8 cellular contexts compared by ENCODE assay signal in genomic region chr12:24931666-24932405, GRCh38. TPM values are rescaled to one million over a fixed set of nuclear protein-coding genes. Genes with fewer than 3 reads are reported as not detected.
DNase-seq lines count a peak whose midpoint lies in the region; ATAC-seq, FAIRE-seq and TF ChIP-seq lines count a peak whose summit lies in the region.
"Had no signal": no experiment of that assay in that cellular context is flagged by ENCODE, and none has a peak within 500 bp of the region (broad histone marks: within the 10 kb centered on the region; RNA-seq: fewer than 3 reads in every experiment).

No MANE protein-coding gene starts in this region.

- no peak for TF ChIP-seq CTCF in Peyer's patch (IDR thresholded peaks at IDR 0.05)

- H3K36me3 ChIP-seq in Peyer's patch (no peaks in the 10 kb centered on the region), small intestine (ENCODE audit: control insufficient read depth in 2 of 2, insufficient read depth in 2 of 2, low read length in 2 of 2) (no peaks in the 10 kb centered on the region)

- H3K27me3 ChIP-seq in Peyer's patch: no peaks in the 10 kb centered on the region
- H3K27me3 ChIP-seq in small intestine (ENCODE audit: control insufficient read depth in 2 of 2, insufficient read depth in 2 of 2, low read length in 2 of 2): no peaks in the 10 kb centered on the region

- TF ChIP-seq POLR2A in Peyer's patch (IDR thresholded peaks at IDR 0.05): no peak

- H3K4me3 ChIP-seq in Peyer's patch (no peak overlapping the region), small intestine (ENCODE audit: low read depth in 1 of 2, low read length in 2 of 2) (no peak overlapping the region)

- no peak for FAIRE-seq in small intestine (lab: Jason Lieb, UNC)

- H3K27ac ChIP-seq in Peyer's patch: no peak overlapping the region
- no peak overlapping the region for H3K27ac ChIP-seq in small intestine (ENCODE audit: low read depth in 1 of 2, low read length in 1 of 2)

- no peaks in the 10 kb centered on the region for H3K4me1 Mint-ChIP-seq in stimulated activated effector memory CD8-positive, alpha-beta T cell treated with anti-CD3 and anti-CD28 coated beads, Interleukin-12 subunit alpha, Interleukin-12 subunit beta, amount 100 ng/mL, for 72 hours

- DNase-seq in Peyer's patch: peak in 2 of 3 donors; percentile 27 to 50
- DNase-seq in stimulated activated effector memory CD8-positive, alpha-beta T cell treated with anti-CD3 and anti-CD28 coated beads, Interleukin-12 subunit alpha, Interleukin-12 subunit beta, amount 100 ng/mL, for 72 hours (ENCODE audit: low spot score in 2 of 2): no peak
- no peak for DNase-seq in activated CD4-positive, CD25-positive, alpha-beta regulatory T cell treated with anti-CD3 and anti-CD28 coated beads, Interleukin-2, amount 50 U/mL, for 72 hours
- DNase-seq in SHP77 (lab: John Stamatoyannopoulos, UW): no peak
- DNase-seq in small intestine: no peak
- DNase-seq: activated CD8-positive, alpha-beta memory T cell treated with anti-CD3 and anti-CD28 coated beads, Interleukin-2, amount 50 U/mL, for 48 hours had no signal

- H3K4me3 Mint-ChIP-seq in stimulated activated effector memory CD8-positive, alpha-beta T cell treated with anti-CD3 and anti-CD28 coated beads, Interleukin-12 subunit alpha, Interleukin-12 subunit beta, amount 100 ng/mL, for 72 hours: no peak overlapping the region

- H3K9me3 ChIP-seq in Peyer's patch (no peaks in the 10 kb centered on the region), small intestine (ENCODE audit: control insufficient read depth, low read depth) (no peaks in the 10 kb centered on the region)

- H3K36me3 Mint-ChIP-seq in stimulated activated effector memory CD8-positive, alpha-beta T cell treated with anti-CD3 and anti-CD28 coated beads, Interleukin-12 subunit alpha, Interleukin-12 subunit beta, amount 100 ng/mL, for 72 hours: no peaks in the 10 kb centered on the region

- H3K27ac Mint-ChIP-seq in stimulated activated effector memory CD8-positive, alpha-beta T cell treated with anti-CD3 and anti-CD28 coated beads, Interleukin-12 subunit alpha, Interleukin-12 subunit beta, amount 100 ng/mL, for 72 hours: no peak overlapping the region

- no peaks in the 10 kb centered on the region for H3K9me3 Mint-ChIP-seq in stimulated activated effector memory CD8-positive, alpha-beta T cell treated with anti-CD3 and anti-CD28 coated beads, Interleukin-12 subunit alpha, Interleukin-12 subunit beta, amount 100 ng/mL, for 72 hours

- WGBS in small intestine, 3 donors: 61 to 75% (median 66%) methylated on average over 4 of the region's 4 CpGs

- ATAC-seq in GM19328 (IDR thresholded peaks at IDR 0.05; ENCODE audit: unreplicated experiment): peak; percentile 89
- ATAC-seq in HG02981 (IDR thresholded peaks at IDR 0.05; ENCODE audit: unreplicated experiment): peak; percentile 89
- peak; percentile 40 for ATAC-seq in stimulated activated effector memory CD8-positive, alpha-beta T cell treated with anti-CD3 and anti-CD28 coated beads, Interleukin-12 subunit alpha, Interleukin-12 subunit beta, amount 100 ng/mL, for 72 hours

- H3K4me1 ChIP-seq in Peyer's patch (no peaks in the 10 kb centered on the region), small intestine (ENCODE audit: control insufficient read depth in 2 of 2, insufficient read depth in 1 of 2, low read depth in 1 of 2, low read length in 1 of 2) (no peaks in the 10 kb centered on the region)

RNA-seq across cellular contexts. Expression of gene BCAT1, which starts 17.1 kb away (rescaled TPM):
- 10 to 100 TPM in 3 of 4 donors, 1 to 10 TPM in 1; 3.9 to 36.3 (median 13.7) TPM for total RNA-seq in Peyer's patch
- polyA plus RNA-seq in small intestine: 1 to 10 TPM in 2 of 3 donors, under 1 TPM in 1; 0.22 to 5.3 (median 2.4) TPM

Comparison
In these comparisons a context has a peak if more than half of its experiments do, and no peak if none do; other contexts are left out.
1. DNase-seq: peak in Peyer's patch (2 of 3); none in stimulated activated effector memory CD8-positive, alpha-beta T cell treated with anti-CD3 and anti-CD28 coated beads, Interleukin-12 subunit alpha, Interleukin-12 subunit beta, amount 100 ng/mL, for 72 hours (0 of 2), activated CD4-positive, CD25-positive, alpha-beta regulatory T cell treated with anti-CD3 and anti-CD28 coated beads, Interleukin-2, amount 50 U/mL, for 72 hours (single experiment), SHP77 (0 of 2) and small intestine (single experiment).
2. Peak in every context shown above with its lines, with median percentiles within 50 percentile points of each other: ATAC-seq.